In genomic region chr16:28193530-28194423, GRCh38 we compare ENCODE assay signal across 8 cellular contexts. TPM values are rescaled to one million over a fixed set of nuclear protein-coding genes. Genes with fewer than 3 reads are reported as not detected.
DNase-seq lines count a peak whose midpoint lies in the region; ATAC-seq and TF ChIP-seq lines count a peak whose summit lies in the region.

No MANE protein-coding gene starts in this region.

- H3K4me1 ChIP-seq in A673 (ENCODE audit: insufficient read depth, low read length, poor library complexity, severe bottlenecking) (peaks cover 53% of the 10 kb centered on the region), upper lobe of left lung (peaks cover 20 to 46% (median 29%) of the 10 kb centered on the region in 4 donors)

- peaks cover 75% of the 10 kb centered on the region for H3K4me1 Mint-ChIP-seq in activated T-helper 2 cell treated with anti-CD3 and anti-CD28 coated beads, Interferon-gamma antibody, Interleukin-2, Interleukin-4, amounts not matched to agents 10 μg/mL and 5 μg/mL and 100 μg/mL, durations not matched to agents 14 hours and 24 hours and 36 hours (ENCODE audit: low read depth)

- H3K36me3 Mint-ChIP-seq in activated T-helper 2 cell treated with anti-CD3 and anti-CD28 coated beads, Interferon-gamma antibody, Interleukin-2, Interleukin-4, amounts not matched to agents 10 μg/mL and 5 μg/mL and 100 μg/mL, durations not matched to agents 14 hours and 24 hours and 36 hours (ENCODE audit: low read depth), result peaks cover 66% of the 10 kb centered on the region

- peak in 1 of 4 donors; percentile 2 for TF ChIP-seq POLR2A in upper lobe of left lung (IDR thresholded peaks at IDR 0.05)

- ATAC-seq in GM19023 (IDR thresholded peaks at IDR 0.05; ENCODE audit: unreplicated experiment), result peak; percentile 26
- peak; percentile 16 for ATAC-seq in HG03469 (IDR thresholded peaks at IDR 0.05; ENCODE audit: unreplicated experiment)
- peak; percentile 21 to 60 for ATAC-seq in upper lobe of left lung (ENCODE audit: low FRiP score in 2 of 2)
- no peak for ATAC-seq in GM21367 (IDR thresholded peaks at IDR 0.05; ENCODE audit: unreplicated experiment)

- intact Hi-C loops in A673 (cut with micrococcal nuclease; ENCODE audit: unreplicated experiment), result loop anchor here (5.0 kb wide), 1 partner anchor 41 kb away; no protein-coding TSS in a partner anchor
- intact Hi-C loops in activated T-helper 2 cell treated with anti-CD3 and anti-CD28 coated beads, Interferon-gamma antibody, Interleukin-2, Interleukin-4, amounts not matched to agents 10 μg/mL and 5 μg/mL and 100 μg/mL, durations not matched to agents 14 hours and 24 hours and 36 hours (cut with micrococcal nuclease), result loop anchor here (1.0 kb wide), 3 partner anchors 11 to 51 kb away; no protein-coding TSS in a partner anchor

- no peaks in the 10 kb centered on the region for H3K9me3 ChIP-seq in A673 (ENCODE audit: low read depth, low read length, poor library complexity, severe bottlenecking)
- H3K9me3 ChIP-seq in upper lobe of left lung, result no peaks in the 10 kb centered on the region

- H3K27ac ChIP-seq in A673 (ENCODE audit: low read depth, low read length, poor library complexity, severe bottlenecking), result peak overlapping the region; percentile 77
- peak overlapping the region; percentile 48 to 76 (median 64) for H3K27ac ChIP-seq in upper lobe of left lung

- no peaks in the 10 kb centered on the region for H3K27me3 ChIP-seq in A673 (replicated peaks; ENCODE audit: insufficient read depth, low read depth, low read length, poor library complexity)
- no peaks in the 10 kb centered on the region for H3K27me3 ChIP-seq in kidney epithelial cell (ENCODE audit: control insufficient read depth, insufficient read depth, low read length)
- H3K27me3 ChIP-seq in upper lobe of left lung, result no peaks in the 10 kb centered on the region

- no peaks in the 10 kb centered on the region for H3K27me3 Mint-ChIP-seq in activated T-helper 2 cell treated with anti-CD3 and anti-CD28 coated beads, Interferon-gamma antibody, Interleukin-2, Interleukin-4, amounts not matched to agents 10 μg/mL and 5 μg/mL and 100 μg/mL, durations not matched to agents 14 hours and 24 hours and 36 hours (ENCODE audit: low read depth)

- WGBS in upper lobe of left lung, 2 donors, result 69 to 74% methylated on average over 14 of the region's 14 CpGs

- POLR2A ChIA-PET in A673 (lab: Charles Lee; ENCODE audit: low non-redundant PET), result interaction anchor here (0.5 kb wide), 1 partner anchor 34 kb away, joined by 6 read pairs; no protein-coding TSS in a partner anchor

- H3K27ac Mint-ChIP-seq in activated T-helper 2 cell treated with anti-CD3 and anti-CD28 coated beads, Interferon-gamma antibody, Interleukin-2, Interleukin-4, amounts not matched to agents 10 μg/mL and 5 μg/mL and 100 μg/mL, durations not matched to agents 14 hours and 24 hours and 36 hours, result peak overlapping the region; percentile 94

- peak overlapping the region; percentile 5 for H3K4me3 ChIP-seq in A673 (ENCODE audit: low read depth, low read length, poor library complexity, severe bottlenecking)
- H3K4me3 ChIP-seq in kidney epithelial cell (ENCODE audit: low read depth, low read length), result no peak overlapping the region
- H3K4me3 ChIP-seq in upper lobe of left lung, result peak overlapping the region in 1 of 4 donors; percentile 12

- DNase-seq in A673 (ENCODE audit: low spot score) (peak; percentile 67), kidney epithelial cell (ENCODE audit: low read depth) (peak; percentile 68), upper lobe of left lung (no peak), NCI-H2029 treated with DMSO at 0.1 percent for 48 hours (lab: John Stamatoyannopoulos, UW) (no peak)
- peak; percentile 26 for DNase-seq in activated T-helper 2 cell treated with anti-CD3 and anti-CD28 coated beads, Interferon-gamma antibody, Interleukin-2, Interleukin-4, amounts not matched to agents 10 μg/mL and 5 μg/mL and 100 μg/mL, durations not matched to agents 14 hours and 24 hours and 36 hours (ENCODE audit: low spot score)

- TF ChIP-seq CTCF in A673 (conservative IDR thresholded peaks at IDR 0.05; ENCODE audit: low read depth, low read length), result no peak
- no peak for TF ChIP-seq CTCF in kidney epithelial cell (IDR thresholded peaks at IDR 0.05; ENCODE audit: insufficient read depth, low read length, poor library complexity, severe bottlenecking)
- TF ChIP-seq CTCF in upper lobe of left lung (IDR thresholded peaks at IDR 0.05), result no peak

- TSS peak; percentile 83 for BruUV-seq in A673 (replicated peaks; lab: Mats Ljungman, UMichigan)

- no peak for TF ChIP-seq EP300 in upper lobe of left lung (IDR thresholded peaks at IDR 0.05)

- H3K9me3 Mint-ChIP-seq in activated T-helper 2 cell treated with anti-CD3 and anti-CD28 coated beads, Interferon-gamma antibody, Interleukin-2, Interleukin-4, amounts not matched to agents 10 μg/mL and 5 μg/mL and 100 μg/mL, durations not matched to agents 14 hours and 24 hours and 36 hours, result no peaks in the 10 kb centered on the region

- H3K4me3 Mint-ChIP-seq in activated T-helper 2 cell treated with anti-CD3 and anti-CD28 coated beads, Interferon-gamma antibody, Interleukin-2, Interleukin-4, amounts not matched to agents 10 μg/mL and 5 μg/mL and 100 μg/mL, durations not matched to agents 14 hours and 24 hours and 36 hours (ENCODE audit: low read depth), result peak overlapping the region; percentile 76

- H3K36me3 ChIP-seq in A673 (ENCODE audit: insufficient read depth, low read length, poor library complexity, severe bottlenecking), result no peaks in the 10 kb centered on the region
- peaks cover 1% of the 10 kb centered on the region for H3K36me3 ChIP-seq in kidney epithelial cell (ENCODE audit: control insufficient read depth, insufficient read depth, low read length)
- peaks cover 0 to 6% (median 0%) of the 10 kb centered on the region in 4 donors for H3K36me3 ChIP-seq in upper lobe of left lung

- CTCF ChIA-PET in A673 (lab: Charles Lee), result interaction anchor here (0.6 to 1.0 kb wide), 3 partner anchors 24 to 648 kb away, joined by 3 to 4 read pairs (median 3); no protein-coding TSS in a partner anchor

RNA-seq across cellular contexts. Expression of gene XPO6, which starts 18.0 kb away (rescaled TPM):
- 155 and 159 TPM in 2 replicates for total RNA-seq in A673 (2021)
- total RNA-seq in activated T-helper 2 cell treated with anti-CD3 and anti-CD28 coated beads, Interferon-gamma antibody, Interleukin-2, Interleukin-4, amounts not matched to agents 10 μg/mL and 5 μg/mL and 100 μg/mL, durations not matched to agents 14 hours and 24 hours and 36 hours, result 227 and 230 TPM in 2 replicates
- 61.9 and 100 TPM in 2 replicates for total RNA-seq in kidney epithelial cell
- total RNA-seq in upper lobe of left lung, result 100 to 1,000 TPM in 5 of 6 donors, 10 to 100 TPM in 1; 95.5 to 256 (median 129) TPM

Comparison
In these comparisons a context has a peak if more than half of its experiments do, and no peak if none do; other contexts are left out.
1. DNase-seq: peak in A673 (single experiment), activated T-helper 2 cell treated with anti-CD3 and anti-CD28 coated beads, Interferon-gamma antibody, Interleukin-2, Interleukin-4, amounts not matched to agents 10 μg/mL and 5 μg/mL and 100 μg/mL, durations not matched to agents 14 hours and 24 hours and 36 hours (single experiment) and kidney epithelial cell (single experiment); none in upper lobe of left lung (0 of 2) and NCI-H2029 treated with DMSO at 0.1 percent for 48 hours (single experiment).